In genomic region chr5:31476607-31477200, GRCh38 we compare ENCODE assay signal across 17 cellular contexts. TPM values are rescaled to one million over a fixed set of nuclear protein-coding genes. Genes with fewer than 3 reads are reported as not detected.
A peak's percentile ranks its signal among the peaks of the same experiment; 100 is the strongest.
DNase-seq lines count a peak whose midpoint lies in the region; ATAC-seq and TF ChIP-seq lines count a peak whose summit lies in the region.
"Had no signal": no experiment of that assay in that cellular context is flagged by ENCODE, and none has a peak within 500 bp of the region (broad histone marks: within the 10 kb centered on the region; RNA-seq: fewer than 3 reads in every experiment).

No MANE protein-coding gene starts in this region.

- H3K27ac ChIP-seq in SK-N-SH (ENCODE audit: low read depth in 2 of 2, low read length in 1 of 2) (no peak overlapping the region), Panc1 (ENCODE audit: low read length) (no peak overlapping the region), transverse colon (no peak overlapping the region), aorta (ENCODE audit: low read depth in 1 of 2, low read length in 2 of 2) (no peak overlapping the region)
- H3K27ac ChIP-seq: 22Rv1 had no signal

- ATAC-seq in SK-N-SH treated with all-trans-retinoic acid at 6 μM for 48 hours (no peak), Panc1 (no peak), left ventricle myocardium superior (peak; percentile 53), aorta (ENCODE audit: low FRiP score) (no peak)
- ATAC-seq: PC-3 had no signal

- TF ChIP-seq EP300 in SK-N-SH (IDR thresholded peaks at IDR 0.05; ENCODE audit: borderline replicate concordance in 1 of 2, low read depth in 1 of 2, low read length in 1 of 2) (no peak), transverse colon (IDR thresholded peaks at IDR 0.05; ENCODE audit: low read depth) (no peak)

- H3K4me3 ChIP-seq in SK-N-SH (ENCODE audit: low read depth in 2 of 2, low read length in 1 of 2): no peak overlapping the region
- H3K4me3 ChIP-seq in Panc1 (ENCODE audit: low read depth in 2 of 2, low read length in 2 of 2): no peak overlapping the region
- H3K4me3 ChIP-seq in transverse colon: no peak overlapping the region
- H3K4me3 ChIP-seq in aorta (ENCODE audit: low read length in 2 of 2): no peak overlapping the region

- no peaks in the 10 kb centered on the region for H4K20me1 ChIP-seq in SK-N-SH (ENCODE audit: insufficient read depth)

- TF ChIP-seq POLR2A in transverse colon (IDR thresholded peaks at IDR 0.05): no peak

- H3K4me1 ChIP-seq in SK-N-SH (ENCODE audit: control insufficient read depth in 1 of 2, insufficient read depth in 2 of 2, low read depth in 1 of 2, low read length in 1 of 2) (peaks cover 0 to 3% of the 10 kb centered on the region in 2 experiments; a peak in 2 of 4 replicates), Panc1 (ENCODE audit: control insufficient read depth, insufficient read depth, low read length) (no peaks in the 10 kb centered on the region), transverse colon (peaks cover 0 to 4% (median 0%) of the 10 kb centered on the region in 4 donors), aorta (ENCODE audit: control insufficient read depth in 1 of 2, insufficient read depth in 2 of 2, low read length in 2 of 2) (no peaks in the 10 kb centered on the region)
- H3K4me1 ChIP-seq: BE2C had no signal

- H3K9ac ChIP-seq in SK-N-SH: no peak overlapping the region

- WGBS in SK-N-SH (ENCODE audit: low lambda C conversion rate): 95% methylated on average over 5 of the region's 5 CpGs
- WGBS in transverse colon (ENCODE audit: low coverage in 1 of 2), 2 donors: 72 to 81% methylated on average over 4 to 5 of the region's 5 CpGs
- WGBS in aorta, 2 donors: 47 to 52% methylated on average over 5 of the region's 5 CpGs

- no peaks in the 10 kb centered on the region for H3K27me3 ChIP-seq in SK-N-SH (ENCODE audit: insufficient read depth)
- H3K27me3 ChIP-seq in Panc1 (ENCODE audit: control insufficient read depth, insufficient read depth, low read length): no peaks in the 10 kb centered on the region
- no peaks in the 10 kb centered on the region for H3K27me3 ChIP-seq in transverse colon
- peaks cover 0 to 2% of the 10 kb centered on the region in 2 donors for H3K27me3 ChIP-seq in aorta (ENCODE audit: control insufficient read depth in 1 of 2, insufficient read depth in 2 of 2, low read length in 1 of 2)
- H3K27me3 ChIP-seq: BE2C had no signal

- TF ChIP-seq RAD21 in SK-N-SH (IDR thresholded peaks at IDR 0.05; ENCODE audit: low read length): no peak

- DNase-seq in SK-N-SH (no peak), Panc1 (ENCODE audit: low read depth, low spot score) (no peak), left ventricle myocardium superior (no peak), putamen (ENCODE audit: low spot score) (peak; percentile 18), transverse colon (no peak), aorta (no peak), DMS114 treated with DMSO at 0.1 percent for 48 hours (lab: John Stamatoyannopoulos, UW; ENCODE audit: unreplicated experiment) (no peak)
- DNase-seq: BE2C; CD4-positive, alpha-beta T cell; H7; NCI-H1417 treated with DMSO at 0.1 percent for 48 hours; NCI-H1930; NCI-H510A; NCI-H774; PC-3 had no signal

- H2AFZ ChIP-seq in SK-N-SH (ENCODE audit: low read depth): no peak overlapping the region

- intact Hi-C loops in Panc1 (cut with micrococcal nuclease; ENCODE audit: unreplicated experiment) (no loop called here), left ventricle myocardium superior (cut with micrococcal nuclease) (no loop called here), transverse colon (cut with DNase I; ENCODE audit: low total_unique reads) (no loop called here), aorta (cut with DNase I) (no loop called here)

- H3K4me2 ChIP-seq in SK-N-SH: no peak overlapping the region

- TSS peak; percentile 11 for BruUV-seq in Panc1 (replicated peaks; lab: Mats Ljungman, UMichigan)

- TF ChIP-seq CTCF in SK-N-SH (IDR thresholded peaks at IDR 0.05) (no peak), Panc1 (IDR thresholded peaks at IDR 0.05) (no peak), transverse colon (IDR thresholded peaks at IDR 0.05) (no peak)

- H3F3A ChIP-seq in SK-N-SH (replicated peaks; ENCODE audit: insufficient read depth): no peaks in the 10 kb centered on the region

- no peaks in the 10 kb centered on the region for H3K79me2 ChIP-seq in SK-N-SH (ENCODE audit: insufficient read depth)

- no peaks in the 10 kb centered on the region for H3K9me2 ChIP-seq in SK-N-SH

- POLR2A ChIA-PET in SK-N-SH (lab: Yijun Ruan, JAX) (no interaction called here), Panc1 (lab: Charles Lee) (no interaction called here)

- CTCF ChIA-PET in SK-N-SH (lab: Yijun Ruan, JAX) (no interaction called here), Panc1 (lab: Charles Lee) (no interaction called here)

- no peaks in the 10 kb centered on the region for H3K9me3 ChIP-seq in SK-N-SH
- H3K9me3 ChIP-seq in Panc1 (ENCODE audit: control insufficient read depth, insufficient read depth, low read depth, low read length): no peaks in the 10 kb centered on the region
- no peaks in the 10 kb centered on the region for H3K9me3 ChIP-seq in transverse colon
- no peaks in the 10 kb centered on the region for H3K9me3 ChIP-seq in aorta (ENCODE audit: control insufficient read depth, low read length)
- H3K9me3 ChIP-seq: BE2C had no signal

- in situ Hi-C loops in Panc1 (cut with HindIII; ENCODE audit: low pct_unique_long_range_greater_than_20kb, low sequenced_read_pairs): no loop called here
- in situ Hi-C loops in transverse colon (cut with MboI; ENCODE audit: low pct_ligation_motif_present in 1 of 4, low pct_unique_long_range_greater_than_20kb in 1 of 4, low sequenced_read_pairs in 3 of 4): no loop called here

- H3K36me3 ChIP-seq in SK-N-SH (replicated peaks in 1 of 2; ENCODE audit: control insufficient read depth in 1 of 2, insufficient read depth in 2 of 2, low read length in 1 of 2): peaks cover 54 to 65% of the 10 kb centered on the region in 2 experiments
- 0 out of 2 replicates have a peak, but pooled peaks cover 3% of the 10 kb centered on the region for H3K36me3 ChIP-seq in Panc1 (ENCODE audit: control insufficient read depth, insufficient read depth, low read length)
- peaks cover 0 to 7% (median 2%) of the 10 kb centered on the region in 4 donors for H3K36me3 ChIP-seq in transverse colon
- H3K36me3 ChIP-seq in aorta (ENCODE audit: control insufficient read depth in 1 of 2, insufficient read depth in 2 of 2, low read length in 1 of 2): peaks cover 0 to 5% of the 10 kb centered on the region in 2 donors

TF ChIP-seq in SK-N-SH treated with all-trans-retinoic acid at 6 μM for 48 hours, 23 proteins besides CTCF, POLR2A, EP300 and RAD21:
- TF ChIP-seq ZFP3 (CRISPR knock-in tag; IDR thresholded peaks at IDR 0.05) (no peak), ARNTL (CRISPR knock-in tag; IDR thresholded peaks at IDR 0.05; ENCODE audit: borderline replicate concordance, low read depth) (no peak), TOX (CRISPR knock-in tag; IDR thresholded peaks at IDR 0.05; ENCODE audit: borderline replicate concordance) (0 out of 2 replicates have a peak, but pooled peaks have one; percentile 8), OSR1 (CRISPR knock-in tag; IDR thresholded peaks at IDR 0.05) (no peak), ESRRG (CRISPR knock-in tag; IDR thresholded peaks at IDR 0.05) (no peak), TCF4 (CRISPR knock-in tag; IDR thresholded peaks at IDR 0.05; ENCODE audit: borderline replicate concordance) (no peak)
TF ChIP-seq in SK-N-SH treated with all-trans-retinoic acid at 6 μM for 48 hours: peak in this region for 1.

TF ChIP-seq in SK-N-SH, 30 proteins besides CTCF, POLR2A, EP300 and RAD21 (continues in another document):
- TF ChIP-seq RCOR1 (IDR thresholded peaks at IDR 0.05; ENCODE audit: low read length): no peak
- TF ChIP-seq MEF2A (IDR thresholded peaks at IDR 0.05; ENCODE audit: borderline replicate concordance, low read depth): no peak
- no peak for TF ChIP-seq TAF1 (IDR thresholded peaks at IDR 0.05; ENCODE audit: borderline replicate concordance, low read depth, low read length)
- no peak for TF ChIP-seq MXI1 (IDR thresholded peaks at IDR 0.05; ENCODE audit: low read depth, low read length)
- no peak for TF ChIP-seq ZBTB33 (IDR thresholded peaks at IDR 0.05; ENCODE audit: borderline replicate concordance, low read depth)

RNA-seq across cellular contexts. Expression of gene DROSHA, which starts 55.2 kb away (rescaled TPM):
- polyA plus RNA-seq in SK-N-SH (2012; rRNA removed): 47.2 and 49.3 TPM in 2 replicates
- polyA plus RNA-seq in SK-N-SH (2012; cell fraction: cytosol; rRNA removed): 51.7 and 60.0 TPM in 2 replicates
- polyA plus RNA-seq in SK-N-SH (2012; cell fraction: nucleus; rRNA removed): 82.2 and 110 TPM in 2 replicates
- 98.1 TPM for total RNA-seq in Panc1 (2021; ENCODE audit: unreplicated experiment)
- polyA plus RNA-seq in Panc1 (2012; ENCODE audit: insufficient read length): 47.0 TPM
- 41.5 TPM for total RNA-seq in left ventricle myocardium superior
- total RNA-seq in transverse colon: 100 to 1,000 TPM in 1 of 4 donors, 10 to 100 TPM in 3; 32.2 to 503 (median 47.4) TPM
- 10 to 100 TPM; 42.9 to 68.2 TPM for total RNA-seq in aorta
- polyA plus RNA-seq in aorta: 10 to 100 TPM; 14.4 to 53.0 TPM

RNA-seq across cellular contexts. Expression of gene C5orf22, which starts 55.4 kb away (rescaled TPM):
- polyA plus RNA-seq in SK-N-SH (2012; rRNA removed) (13.6 and 14.7 TPM in 2 replicates), aorta (1 to 10 TPM; 7.5 to 8.5 TPM)
- polyA plus RNA-seq in SK-N-SH (2012; cell fraction: cytosol; rRNA removed): 16.8 and 18.2 TPM in 2 replicates
- polyA plus RNA-seq in SK-N-SH (2012; cell fraction: nucleus; rRNA removed): 7.3 and 12.9 TPM in 2 replicates
- total RNA-seq in Panc1 (2021; ENCODE audit: unreplicated experiment) (39.0 TPM), left ventricle myocardium superior (19.7 TPM), transverse colon (10 to 100 TPM in 3 of 4 donors, 1 to 10 TPM in 1; 8.8 to 26.9 (median 18.5) TPM), aorta (10 to 100 TPM; 14.4 to 18.6 TPM)
- polyA plus RNA-seq in Panc1 (2012; ENCODE audit: insufficient read length): 17.4 TPM
